ENCODE assay signal across 8 cellular contexts in the genomic region with DNA sequence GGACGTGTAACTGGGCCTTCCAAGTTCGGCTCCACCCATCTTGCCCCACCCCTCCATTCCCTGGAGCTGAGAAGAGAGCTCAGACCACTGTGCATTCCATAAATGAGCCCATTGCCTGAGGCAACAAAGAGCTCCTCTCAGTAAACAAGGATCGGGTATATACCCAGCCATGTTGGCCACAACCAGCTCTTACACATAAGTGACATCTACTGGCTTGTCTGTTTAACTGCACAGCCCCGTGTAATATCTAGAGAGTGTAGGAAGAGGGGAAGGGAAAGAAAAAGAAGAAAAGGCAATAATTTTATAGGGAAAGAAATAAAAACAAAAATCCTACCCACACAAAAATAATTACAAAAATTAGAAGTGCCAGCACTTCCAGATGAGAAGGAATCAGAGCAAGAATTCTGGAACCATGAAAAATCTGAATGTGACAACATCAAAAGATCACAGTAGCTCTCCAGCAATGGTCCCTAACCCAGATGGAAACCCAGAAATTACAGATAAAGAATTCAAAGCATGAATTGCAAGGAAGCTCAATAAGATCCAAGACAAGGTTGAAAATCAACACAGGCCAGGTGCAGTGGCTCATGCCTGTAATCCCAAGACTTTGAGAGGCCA.
DNase-seq lines count a peak whose midpoint lies in the region; ATAC-seq, FAIRE-seq and TF ChIP-seq lines count a peak whose summit lies in the region.

No MANE protein-coding gene starts in this region.

- no peaks in the 10 kb centered on the region for H3K9me3 ChIP-seq in SK-N-MC (ENCODE audit: low read depth, low read length)
- H3K9me3 ChIP-seq in GM12878 (replicated peaks; ENCODE audit: control insufficient read depth, insufficient read depth, low read length), result no peaks in the 10 kb centered on the region; the same call in 2 of the 3 replicates
- peaks cover 0 to 7% of the 10 kb centered on the region in 2 donors for H3K9me3 ChIP-seq in left lung

- H3K79me2 ChIP-seq in GM12878 (ENCODE audit: control insufficient read depth, insufficient read depth, low read length), result no peaks in the 10 kb centered on the region

- H3K4me3 ChIP-seq in SK-N-MC (no peak overlapping the region), GM12878 (no peak overlapping the region), left lung (no peak overlapping the region)

- H3K4me1 ChIP-seq in GM12878 (ENCODE audit: control insufficient read depth, insufficient read depth, low read length) (no peaks in the 10 kb centered on the region), left lung (peaks cover 0 to 16% of the 10 kb centered on the region in 2 donors)

- SMC1A ChIA-PET in GM12878 (lab: Charles Lee; ENCODE audit: uncharacterized antibody, unreplicated experiment), result interaction anchor here (0.6 to 1.8 kb wide), 8 partner anchors 90 to 844 kb away, joined by 3 to 14 read pairs (median 4); no protein-coding TSS in a partner anchor

- H3K4me2 ChIP-seq in GM12878 (ENCODE audit: control insufficient read depth, insufficient read depth), result no peak overlapping the region

- POLR2A ChIA-PET in GM12878 (lab: Charles Lee), result no interaction called here

- H3K9ac ChIP-seq in SK-N-MC (ENCODE audit: insufficient read length) (no peak overlapping the region), GM12878 (ENCODE audit: control insufficient read depth, insufficient read depth, low read length) (no peak overlapping the region)

- in situ Hi-C loops in GM12878 (cut with MboI), result no loop called here

- no peak for TF ChIP-seq EP300 in GM12878 (IDR thresholded peaks at IDR 0.05; ENCODE audit: borderline replicate concordance in 1 of 2, control insufficient read depth in 1 of 2, low read depth in 2 of 2, low read length in 2 of 2)

- H3K27ac ChIP-seq in SK-N-MC (no peak overlapping the region), GM12878 (ENCODE audit: control insufficient read depth, insufficient read depth) (no peak overlapping the region), left lung (no peak overlapping the region)

- ATAC-seq in HG03175 (IDR thresholded peaks at IDR 0.05; ENCODE audit: unreplicated experiment) (peak; percentile 60), GM12878 (peak; percentile 91), left lung (peak; percentile 83), HG03196 (IDR thresholded peaks at IDR 0.05; ENCODE audit: unreplicated experiment) (no peak)

- FAIRE-seq in GM12878 (lab: Jason Lieb, UNC), result no peak

- RAD21 ChIA-PET in GM12878 (lab: Charles Lee; ENCODE audit: unreplicated experiment), result interaction anchor here (0.6 to 1.8 kb wide), 3 partner anchors 198 to 366 kb away, joined by 4 to 20 read pairs (median 5); no protein-coding TSS in a partner anchor

- BruUV-seq in GM12878 (replicated peaks; lab: Mats Ljungman, UMichigan), result no TSS peak

- H3K27me3 ChIP-seq in GM12878 (replicated peaks in 1 of 2; ENCODE audit: control insufficient read depth in 2 of 2, insufficient read depth in 2 of 2, low read length in 1 of 2), result no peaks in the 10 kb centered on the region
- no peaks in the 10 kb centered on the region for H3K27me3 ChIP-seq in left lung

- TF ChIP-seq RAD21 in GM12878 (IDR thresholded peaks at IDR 0.05; ENCODE audit: insufficient read depth, low read depth, low read length), result peak; percentile 72

- TF ChIP-seq POLR2A in GM12878 (IDR thresholded peaks at IDR 0.05; ENCODE audit: low read depth, low read length), result no peak

- peak; percentile 43 to 50 (median 44); a peak in 5 of 6 replicates for TF ChIP-seq CTCF in GM12878 (IDR thresholded peaks at IDR 0.05 in 2 of 3, conservative IDR thresholded peaks at IDR 0.05 in 1 of 3; ENCODE audit: control insufficient read depth in 2 of 3, extremely low read depth in 1 of 3, insufficient read depth in 1 of 3, low read depth in 3 of 3, low read length in 3 of 3)
- TF ChIP-seq CTCF in left lung (IDR thresholded peaks at IDR 0.05), result peak; percentile 34 to 45

- H4K20me1 ChIP-seq in GM12878 (ENCODE audit: control insufficient read depth, insufficient read depth), result no peaks in the 10 kb centered on the region

- DNase-seq in activated gamma-delta T cell treated with Interleukin-2 at 50 U/mL for 16 hours (peak; percentile 19), activated gamma-delta T cell (lab: John Stamatoyannopoulos, UW) (no peak), SK-N-MC (ENCODE audit: low read depth, low spot score) (peak; percentile 50), GM12878 (ENCODE audit: low read depth, low spot score) (no peak), left lung (no peak), hippocampal formation (lab: John Stamatoyannopoulos, UW) (no peak)

- H3K36me3 ChIP-seq in SK-N-MC (ENCODE audit: insufficient read depth, low read length) (no peaks in the 10 kb centered on the region), GM12878 (ENCODE audit: control insufficient read depth in 2 of 2, insufficient read depth in 2 of 2, low read length in 1 of 2) (no peaks in the 10 kb centered on the region), left lung (no peaks in the 10 kb centered on the region)

- no peak overlapping the region for H2AFZ ChIP-seq in GM12878 (ENCODE audit: control insufficient read depth, low read depth, low read length)

- intact Hi-C loops in GM12878 (cut with micrococcal nuclease; ENCODE audit: unreplicated experiment) (loop anchor here (1.0 to 5.0 kb wide), 2 partner anchors 85 to 365 kb away; no protein-coding TSS in a partner anchor), left lung (cut with DNase I) (loop anchor here in 1 of 2 donors (10.0 kb wide), 1 partner anchor 363 kb away; no protein-coding TSS in a partner anchor)

- CTCF ChIA-PET in GM12878 (lab: Yijun Ruan, JAX), result interaction anchor here (0.6 to 2.0 kb wide), 16 partner anchors 9 to 378 kb away, joined by 3 to 25 read pairs (median 3); no protein-coding TSS in a partner anchor

- WGBS in GM12878 (ENCODE audit: insufficient coverage, insufficient replicate concordance, low lambda C conversion rate, missing lambda C conversion rate), result 0% methylated on average over 4 of the region's 4 CpGs

TF ChIP-seq in GM12878, 131 proteins besides CTCF, POLR2A, EP300 and RAD21:
- TF ChIP-seq SMC3 (IDR thresholded peaks at IDR 0.05; ENCODE audit: borderline replicate concordance, low read length) (peak; percentile 54; the same call in 1 of the 2 replicates), MYC (IDR thresholded peaks at IDR 0.05; ENCODE audit: insufficient read depth, insufficient read length, insufficient replicate concordance, low read length, severe bottlenecking) (no peak), YY1 (IDR thresholded peaks at IDR 0.05; ENCODE audit: low read depth, low read length) (peak; percentile 48; the same call in 1 of the 2 replicates)

Comparison
In these comparisons a context has a peak if more than half of its experiments do, and no peak if none do; other contexts are left out.
1. DNase-seq: peak in activated gamma-delta T cell treated with Interleukin-2 at 50 U/mL for 16 hours (single experiment) and SK-N-MC (single experiment); none in activated gamma-delta T cell (single experiment), GM12878 (single experiment), left lung (0 of 2) and hippocampal formation (0 of 2).